15 cellular contexts compared by ENCODE assay signal in the genomic region with DNA sequence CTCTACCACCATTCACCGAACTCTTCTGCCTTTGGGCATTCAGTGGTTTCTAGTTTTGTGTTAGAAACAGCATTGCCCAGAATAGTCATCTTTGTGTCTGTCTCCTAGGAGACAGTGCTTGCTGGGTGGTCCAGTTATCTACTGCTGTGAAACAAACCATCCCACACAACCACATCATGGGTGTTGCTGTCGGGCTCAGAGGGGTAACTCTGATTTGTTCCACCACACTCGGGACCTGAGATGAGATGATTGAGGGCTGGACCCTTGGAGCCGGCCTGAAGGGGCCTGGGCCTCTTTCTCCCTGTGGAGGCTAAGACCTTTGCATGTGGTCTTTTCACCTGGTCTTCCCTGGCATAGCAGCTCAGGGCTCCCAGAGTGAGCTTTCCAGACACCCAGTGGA.
A peak's percentile ranks its signal among the peaks of the same experiment; 100 is the strongest.
DNase-seq lines count a peak whose midpoint lies in the region; TF ChIP-seq lines count a peak whose summit lies in the region.
"Had no signal": no experiment of that assay in that cellular context is flagged by ENCODE, and none has a peak within 500 bp of the region (broad histone marks: within the 10 kb centered on the region; RNA-seq: fewer than 3 reads in every experiment).

No MANE protein-coding gene starts in this region.

- CTCF ChIA-PET in HEK293 (lab: Yijun Ruan, JAX) = interaction anchor here (0.6 kb wide), 1 partner anchor 791 kb away, joined by 7 read pairs; no protein-coding TSS in a partner anchor

- H3K4me2 ChIP-seq in smooth muscle cell = no peak overlapping the region

- no peak overlapping the region for H2AFZ ChIP-seq in smooth muscle cell (ENCODE audit: low read depth)

- H3K27ac ChIP-seq in HEK293 (ENCODE audit: extremely low read depth, low read depth, low read length) (no peak overlapping the region), smooth muscle cell (ENCODE audit: low read depth) (peak overlapping the region; percentile 87)

- POLR2A ChIA-PET in HEK293 (lab: Yijun Ruan, JAX) = no interaction called here

- H3K36me3 ChIP-seq in HEK293 (ENCODE audit: control insufficient read depth in 2 of 2, insufficient read depth in 1 of 2, low read length in 2 of 2) (no peaks in the 10 kb centered on the region), smooth muscle cell (ENCODE audit: low read depth) (no peaks in the 10 kb centered on the region)
- H3K36me3 ChIP-seq: HAP-1 had no signal

- no peaks in the 10 kb centered on the region for H3K9me3 ChIP-seq in HEK293 (ENCODE audit: control insufficient read depth, insufficient read depth, low read depth, low read length)
- H3K9me3 ChIP-seq in smooth muscle cell (replicated peaks; ENCODE audit: low read depth) = no peaks in the 10 kb centered on the region
- H3K9me3 ChIP-seq: HAP-1 had no signal

- TF ChIP-seq CTCF in HEK293 (tag by site-specific recombination; IDR thresholded peaks at IDR 0.05) = no peak
- TF ChIP-seq CTCF in smooth muscle cell (IDR thresholded peaks at IDR 0.05; ENCODE audit: borderline replicate concordance, insufficient read depth, poor library complexity, severe bottlenecking) = no peak
- no peak for TF ChIP-seq CTCF in GM20000 (IDR thresholded peaks at IDR 0.05; ENCODE audit: extremely low read depth, missing control alignments)

- H3K9ac ChIP-seq in smooth muscle cell (ENCODE audit: low read depth) = no peak overlapping the region

- H3F3A ChIP-seq in smooth muscle cell (ENCODE audit: low read depth) = no peaks in the 10 kb centered on the region

- H3K4me1 ChIP-seq in HEK293 (ENCODE audit: control insufficient read depth, insufficient read depth, low read length) = peaks cover 7% of the 10 kb centered on the region; the same call in 1 of the 2 replicates
- H3K4me1 ChIP-seq in smooth muscle cell (ENCODE audit: low read depth) = peaks cover 3% of the 10 kb centered on the region
- H3K4me1 ChIP-seq: HAP-1 had no signal

- H3K79me2 ChIP-seq in smooth muscle cell (ENCODE audit: low read depth) = no peaks in the 10 kb centered on the region

- H3K27me3 ChIP-seq in smooth muscle cell (ENCODE audit: low read depth) = no peaks in the 10 kb centered on the region

- no peaks in the 10 kb centered on the region for H4K20me1 ChIP-seq in smooth muscle cell (ENCODE audit: low read depth)

- peak; percentile 28 for DNase-seq in RPMI7951 (ENCODE audit: low read depth)
- peak; percentile 31 for DNase-seq in amniotic epithelial cell (ENCODE audit: low read depth)
- DNase-seq in smooth muscle cell (lab: John Stamatoyannopoulos, UW; ENCODE audit: unreplicated experiment) = no peak
- DNase-seq in GM20000 (ENCODE audit: low spot score) = no peak
- no peak for DNase-seq in stimulated activated naive CD4-positive, alpha-beta T cell (lab: John Stamatoyannopoulos, UW)
- DNase-seq: C1 segment of cervical spinal cord; Calu3; CD4-positive, alpha-beta memory T cell; COR-L47; DMS53; DMS79 treated with DMSO at 0.1 percent for 48 hours; GF-D8; GOT3 had no signal

- 60% methylated on average over 4 of the region's 4 CpGs for WGBS in smooth muscle cell (ENCODE audit: low lambda C conversion rate)

- H3K4me3 ChIP-seq in HEK293 (ENCODE audit: low read depth, low read length) (no peak overlapping the region), smooth muscle cell (no peak overlapping the region)
- H3K4me3 ChIP-seq: HAP-1 had no signal

TF ChIP-seq in HEK293, 187 proteins besides CTCF, POLR2A, EP300 and RAD21:
- TF ChIP-seq KLF8 (tag by site-specific recombination; IDR thresholded peaks at IDR 0.05) (no peak), ZNF544 (tag by site-specific recombination; IDR thresholded peaks at IDR 0.05) (no peak), GLIS1 (tag by site-specific recombination; IDR thresholded peaks at IDR 0.05) (peak; percentile 82), ZBTB26 (tag by site-specific recombination; optimal IDR thresholded peaks at IDR 0.05) (no peak), ZNF19 (tag by site-specific recombination; IDR thresholded peaks at IDR 0.05; ENCODE audit: low read depth) (no peak)

Comparison
In these comparisons a context has a peak if more than half of its experiments do, and no peak if none do; other contexts are left out.
1. DNase-seq: peak in RPMI7951 (single experiment) and amniotic epithelial cell (single experiment); none in smooth muscle cell (single experiment), GM20000 (single experiment) and stimulated activated naive CD4-positive, alpha-beta T cell (0 of 6).